In the genomic region with DNA sequence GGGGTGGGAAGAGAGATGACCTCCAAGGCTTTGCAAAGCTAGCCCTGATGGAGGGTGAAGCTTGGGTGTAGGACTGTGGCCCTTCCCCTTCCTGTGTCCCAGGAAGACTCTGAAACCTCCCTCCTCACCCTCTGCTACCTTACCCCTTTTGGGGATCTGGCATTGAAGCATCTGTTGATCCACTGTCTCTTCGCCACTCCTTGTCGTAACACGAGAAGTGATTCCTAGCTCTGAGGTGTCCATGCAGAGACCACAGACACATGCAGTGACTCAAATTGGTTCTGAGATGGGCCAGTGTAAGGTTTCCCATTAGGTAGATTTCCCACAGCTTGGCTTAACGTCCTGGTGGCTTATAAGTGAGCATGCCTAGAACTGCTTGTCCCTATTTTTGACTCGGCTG, we compare ENCODE assay signal across 11 cellular contexts.
DNase-seq lines count a peak whose midpoint lies in the region; ATAC-seq and TF ChIP-seq lines count a peak whose summit lies in the region.
"Had no signal": no experiment of that assay in that cellular context is flagged by ENCODE, and none has a peak within 500 bp of the region (broad histone marks: within the 10 kb centered on the region; RNA-seq: fewer than 3 reads in every experiment).

No MANE protein-coding gene starts in this region.

- WGBS in mesendoderm (ENCODE audit: extremely low coverage, insufficient coverage, low lambda C conversion rate): no CpG with 5 or more reads among the region's 5 CpGs

- H3K9ac ChIP-seq in subcutaneous abdominal adipose tissue (ENCODE audit: low read length in 5 of 5): peak overlapping the region; percentile 6 to 78 (median 49)
- H3K9ac ChIP-seq in mesendoderm (ENCODE audit: low read length): no peak overlapping the region

- H3K18ac ChIP-seq in mesendoderm (ENCODE audit: low read length): no peak overlapping the region

- no peak overlapping the region for H3K4me3 Mint-ChIP-seq in memory B cell

- H3K27ac ChIP-seq in subcutaneous abdominal adipose tissue (ENCODE audit: low read depth, low read length): peak overlapping the region; percentile 97
- H3K27ac ChIP-seq in mesendoderm (ENCODE audit: low read depth, low read length): no peak overlapping the region
- H3K27ac ChIP-seq: SJSA1 had no signal

- H3K23ac ChIP-seq in mesendoderm (ENCODE audit: low read length): no peak overlapping the region

- H2BK5ac ChIP-seq in mesendoderm (ENCODE audit: low read length): no peak overlapping the region

- DNase-seq in NCI-H2171 treated with DMSO at 0.1 percent for 48 hours (lab: John Stamatoyannopoulos, UW) (peak; percentile 41), NCI-H2171 (lab: John Stamatoyannopoulos, UW) (no peak), astrocyte of the spinal cord (ENCODE audit: low read depth, low spot score) (peak; percentile 55), memory B cell (ENCODE audit: low spot score in 2 of 2) (no peak), mesendoderm (no peak), GDM1 (lab: John Stamatoyannopoulos, UW) (no peak)
- DNase-seq: 8988T, brain microvascular endothelial cell had no signal

- H4K8ac ChIP-seq in mesendoderm (ENCODE audit: low read depth, low read length): no peak overlapping the region

- ATAC-seq in memory B cell (ENCODE audit: low read depth) (no peak), GM21367 (IDR thresholded peaks at IDR 0.05; ENCODE audit: unreplicated experiment) (no peak)

- H3K4me1 Mint-ChIP-seq in memory B cell: peaks cover 39% of the 10 kb centered on the region

- H3K36me3 ChIP-seq in subcutaneous abdominal adipose tissue (ENCODE audit: control insufficient read depth in 5 of 5, insufficient read depth in 5 of 5, low read length in 5 of 5): peaks cover 0 to 30% (median 26%) of the 10 kb centered on the region in 5 donors
- no peaks in the 10 kb centered on the region for H3K36me3 ChIP-seq in mesendoderm (ENCODE audit: control insufficient read depth, insufficient read depth, low read length)
- H3K36me3 ChIP-seq: brain microvascular endothelial cell, SJSA1 had no signal

- no peaks in the 10 kb centered on the region for H3K36me3 Mint-ChIP-seq in memory B cell

- H3K27ac Mint-ChIP-seq in memory B cell: peak overlapping the region; percentile 85

- no peak overlapping the region for H3K56ac ChIP-seq in mesendoderm (ENCODE audit: low read length)

- no peaks in the 10 kb centered on the region for H3K9me3 ChIP-seq in subcutaneous abdominal adipose tissue (ENCODE audit: control insufficient read depth in 5 of 5, low read length in 5 of 5)
- H3K9me3 ChIP-seq: SJSA1 had no signal

- H3K4me1 ChIP-seq in subcutaneous abdominal adipose tissue (ENCODE audit: control insufficient read depth in 5 of 5, insufficient read depth in 5 of 5, low read length in 5 of 5): peaks cover 56 to 96% (median 94%) of the 10 kb centered on the region in 5 donors
- H3K4me1 ChIP-seq in mesendoderm (ENCODE audit: control insufficient read depth, low read depth, low read length): no peaks in the 10 kb centered on the region

- no peak overlapping the region for H3K4ac ChIP-seq in mesendoderm (ENCODE audit: low read depth, low read length)

- no peaks in the 10 kb centered on the region for H3K9me3 Mint-ChIP-seq in memory B cell

- H3K4me3 ChIP-seq in astrocyte of the spinal cord (ENCODE audit: low read depth, low read length): no peak overlapping the region
- H3K4me3 ChIP-seq in subcutaneous abdominal adipose tissue (ENCODE audit: low read depth in 1 of 5, low read length in 5 of 5): peak overlapping the region; percentile 5 to 64 (median 55)
- no peak overlapping the region for H3K4me3 ChIP-seq in mesendoderm (ENCODE audit: low read length)
- H3K4me3 ChIP-seq: SJSA1 had no signal

- TF ChIP-seq CTCF in astrocyte of the spinal cord (IDR thresholded peaks at IDR 0.05; ENCODE audit: low read depth, low read length): no peak

- peaks cover 3% of the 10 kb centered on the region for H3K27me3 Mint-ChIP-seq in memory B cell

- H3K79me1 ChIP-seq in mesendoderm (ENCODE audit: low read length): no peaks in the 10 kb centered on the region

- no peak overlapping the region for H4K5ac ChIP-seq in mesendoderm (ENCODE audit: low read length)

- H2AK5ac ChIP-seq in mesendoderm (ENCODE audit: low read length): no peak overlapping the region

- no peak overlapping the region for H2BK15ac ChIP-seq in mesendoderm (replicated peaks; ENCODE audit: low read depth)

- in situ Hi-C loops in astrocyte of the spinal cord (cut with HindIII; ENCODE audit: low sequenced_read_pairs): no loop called here

- H3K79me2 ChIP-seq in mesendoderm (ENCODE audit: control insufficient read depth, insufficient read depth, low read length): no peaks in the 10 kb centered on the region

- H3K27me3 ChIP-seq in subcutaneous abdominal adipose tissue (ENCODE audit: control insufficient read depth in 5 of 5, insufficient read depth in 4 of 5, low read length in 5 of 5): no peaks in the 10 kb centered on the region
- H3K27me3 ChIP-seq in mesendoderm (ENCODE audit: insufficient read depth, low read length, poor library complexity): no peaks in the 10 kb centered on the region

- no peak overlapping the region for H2BK120ac ChIP-seq in mesendoderm (ENCODE audit: low read depth, low read length)

- no peak overlapping the region for H3K4me2 ChIP-seq in mesendoderm (ENCODE audit: low read length)

Comparison
In these comparisons a context has a peak if more than half of its experiments do, and no peak if none do; other contexts are left out.
1. DNase-seq: peak in NCI-H2171 treated with DMSO at 0.1 percent for 48 hours (single experiment) and astrocyte of the spinal cord (single experiment); none in NCI-H2171 (single experiment), memory B cell (0 of 2), mesendoderm (single experiment) and GDM1 (single experiment).
2. H3K4me3 ChIP-seq: peak in subcutaneous abdominal adipose tissue (5 of 5); none in astrocyte of the spinal cord (single experiment) and mesendoderm (single experiment).